Comparison of ENCODE assay signal across 28 cellular contexts in genomic region chr6:21442874-21443273, GRCh38.
A peak's percentile ranks its signal among the peaks of the same experiment; 100 is the strongest.
DNase-seq lines count a peak whose midpoint lies in the region; ATAC-seq, FAIRE-seq and TF ChIP-seq lines count a peak whose summit lies in the region.
"Had no signal": no experiment of that assay in that cellular context is flagged by ENCODE, and none has a peak within 500 bp of the region (broad histone marks: within the 10 kb centered on the region; RNA-seq: fewer than 3 reads in every experiment).

No MANE protein-coding gene starts in this region.

- WGBS in HepG2 (ENCODE audit: low lambda C conversion rate) = 26% methylated on average over 1 of the region's 1 CpG
- 89% methylated on average over 1 of the region's 1 CpG for WGBS in right lobe of liver (ENCODE audit: insufficient coverage, low coverage, low lambda C conversion rate, missing lambda C conversion rate)
- 96 to 100% methylated on average over 1 of the region's 1 CpG for WGBS in lower leg skin, 2 donors

- H3K9ac ChIP-seq in HepG2 (ENCODE audit: insufficient read depth, low read depth, low read length) (no peak overlapping the region), Loucy (ENCODE audit: low read depth, low read length, poor library complexity, severe bottlenecking) (no peak overlapping the region), neural progenitor cell (no peak overlapping the region)
- H3K9ac ChIP-seq: BLaER1 had no signal

- no peak overlapping the region for H3K27ac ChIP-seq in HepG2 (ENCODE audit: extremely low read length, insufficient read depth, low read length)
- H3K27ac ChIP-seq in right lobe of liver = no peak overlapping the region
- H3K27ac ChIP-seq in neural progenitor cell = no peak overlapping the region
- H3K27ac ChIP-seq: 22Rv1, BLaER1 had no signal

- no peaks in the 10 kb centered on the region for H3K79me2 ChIP-seq in HepG2 (ENCODE audit: insufficient read depth, low read length)
- no peaks in the 10 kb centered on the region for H3K79me2 ChIP-seq in Loucy (ENCODE audit: insufficient read depth, low read length)
- no peaks in the 10 kb centered on the region for H3K79me2 ChIP-seq in neural progenitor cell (ENCODE audit: low read depth)

- H3K9me3 ChIP-seq in HepG2 (ENCODE audit: low read length) (no peaks in the 10 kb centered on the region), right lobe of liver (no peaks in the 10 kb centered on the region), Loucy (ENCODE audit: insufficient read depth, low read depth, low read length) (no peaks in the 10 kb centered on the region), neural progenitor cell (ENCODE audit: low read depth) (no peaks in the 10 kb centered on the region)
- H3K9me3 ChIP-seq: BE2C had no signal

- no peaks in the 10 kb centered on the region for H3K36me3 ChIP-seq in HepG2 (replicated peaks in 1 of 2; ENCODE audit: control insufficient read depth in 1 of 2, insufficient read depth in 2 of 2, low read length in 2 of 2)
- no peaks in the 10 kb centered on the region for H3K36me3 ChIP-seq in right lobe of liver
- no peaks in the 10 kb centered on the region for H3K36me3 ChIP-seq in Loucy (ENCODE audit: insufficient read depth, low read length)
- no peaks in the 10 kb centered on the region for H3K36me3 ChIP-seq in neural progenitor cell
- H3K36me3 ChIP-seq: BE2C, BLaER1 had no signal

- in situ Hi-C loops in HepG2 (cut with HindIII; ENCODE audit: extremely low pct_ligation_motif_present, low pct_unique_long_range_greater_than_20kb) = no loop called here

- CTCF ChIA-PET in HepG2 (lab: Yijun Ruan, JAX; ENCODE audit: low intra/inter-chr PET ratio, low total read pairs) = no interaction called here

- TF ChIP-seq POLR2A in HepG2 (IDR thresholded peaks at IDR 0.05; ENCODE audit: insufficient read depth in 1 of 2, low read depth in 2 of 2, low read length in 2 of 2) = no peak
- TF ChIP-seq POLR2A in right lobe of liver (IDR thresholded peaks at IDR 0.05) = no peak
- no peak for TF ChIP-seq POLR2A in lower leg skin (IDR thresholded peaks at IDR 0.05)

- no peak overlapping the region for H3K4me3 Mint-ChIP-seq in neural progenitor cell
- H3K4me3 Mint-ChIP-seq: CD4-positive, alpha-beta memory T cell; CD4-positive, CD25-positive, alpha-beta regulatory T cell; CD8-positive, alpha-beta memory T cell had no signal

- H3K27me3 Mint-ChIP-seq in neural progenitor cell (ENCODE audit: insufficient read depth, low read depth) = no peaks in the 10 kb centered on the region

- no peaks in the 10 kb centered on the region for H3K36me3 Mint-ChIP-seq in neural progenitor cell
- H3K36me3 Mint-ChIP-seq: CD14-positive monocyte; CD4-positive, alpha-beta memory T cell; CD4-positive, CD25-positive, alpha-beta regulatory T cell; CD8-positive, alpha-beta memory T cell had no signal

- H2AFZ ChIP-seq in HepG2 (ENCODE audit: low read length) (no peak overlapping the region), Loucy (ENCODE audit: low read length) (peak overlapping the region; percentile 25), neural progenitor cell (replicated peaks) (peak overlapping the region; percentile 20)

- H3K4me1 Mint-ChIP-seq in neural progenitor cell = no peaks in the 10 kb centered on the region

- intact Hi-C loops in HepG2 (cut with micrococcal nuclease; ENCODE audit: unreplicated experiment) (no loop called here), right lobe of liver (cut with DNase I) (no loop called here), lower leg skin (cut with DNase I; ENCODE audit: low total_unique reads) (no loop called here)

- TF ChIP-seq EP300 in HepG2 (IDR thresholded peaks at IDR 0.05; ENCODE audit: low read depth in 2 of 2, low read length in 2 of 2) (no peak), HepG2 (CRISPR knock-in tag; IDR thresholded peaks at IDR 0.05; ENCODE audit: borderline replicate concordance) (no peak)

- H3K4me1 ChIP-seq in HepG2 (ENCODE audit: insufficient read depth, low read length) (no peaks in the 10 kb centered on the region), right lobe of liver (no peaks in the 10 kb centered on the region), Loucy (ENCODE audit: insufficient read depth, low read length, poor library complexity, severe bottlenecking) (peaks cover 51% of the 10 kb centered on the region), neural progenitor cell (peaks cover 8% of the 10 kb centered on the region)
- H3K4me1 ChIP-seq: BE2C had no signal

- FAIRE-seq in HepG2 (lab: Jason Lieb, UNC) = no peak
- FAIRE-seq: GM12878, GM12892, GM18507 had no signal

- H3K4me2 ChIP-seq in HepG2 (ENCODE audit: low read depth, low read length) = no peak overlapping the region
- H3K4me2 ChIP-seq in Loucy (ENCODE audit: low read depth, low read length, poor library complexity, severe bottlenecking) = peak overlapping the region; percentile 53
- H3K4me2 ChIP-seq in neural progenitor cell = no peak overlapping the region
- H3K4me2 ChIP-seq: BLaER1 had no signal

- DNase-seq in NCI-H748 (lab: John Stamatoyannopoulos, UW; ENCODE audit: unreplicated experiment) (peak; percentile 77), NCI-H748 treated with DMSO at 0.1 percent for 48 hours (lab: John Stamatoyannopoulos, UW) (no peak), HepG2 (ENCODE audit: low spot score) (no peak), right lobe of liver (no peak), neural progenitor cell (ENCODE audit: low spot score) (no peak), lower leg skin (ENCODE audit: low spot score in 2 of 2) (no peak), NCI-H1048 (lab: John Stamatoyannopoulos, UW) (no peak)
- DNase-seq: ACHN; BE2C; C1 segment of cervical spinal cord; CD4-positive, alpha-beta memory T cell; CD4-positive, CD25-positive, alpha-beta regulatory T cell; CD8-positive, alpha-beta memory T cell; COR-L47; DMS 273 treated with DMSO at 0.1 percent for 48 hours; DMS153; DMS53; DMS79; DND-41; EL; GDM1 had no signal

- H3K9me3 Mint-ChIP-seq in neural progenitor cell = no peaks in the 10 kb centered on the region
- H3K9me3 Mint-ChIP-seq: CD4-positive, alpha-beta memory T cell; CD8-positive, alpha-beta memory T cell had no signal

- H4K20me1 ChIP-seq in HepG2 (ENCODE audit: insufficient read depth, low read length) (no peaks in the 10 kb centered on the region), Loucy (ENCODE audit: insufficient read depth, low read length, poor library complexity, severe bottlenecking) (no peaks in the 10 kb centered on the region), neural progenitor cell (ENCODE audit: low read depth) (no peaks in the 10 kb centered on the region)
- H4K20me1 ChIP-seq: BLaER1 had no signal

- H3K4me3 ChIP-seq in HepG2 (replicated peaks in 1 of 3; ENCODE audit: insufficient read depth in 1 of 3, low read depth in 2 of 3, low read length in 3 of 3) = no peak overlapping the region
- H3K4me3 ChIP-seq in right lobe of liver = no peak overlapping the region
- no peak overlapping the region for H3K4me3 ChIP-seq in Loucy (ENCODE audit: low read length, poor library complexity, severe bottlenecking)
- H3K4me3 ChIP-seq in neural progenitor cell = no peak overlapping the region
- H3K4me3 ChIP-seq in lower leg skin (ENCODE audit: low read depth, poor library complexity, severe bottlenecking) = no peak overlapping the region
- H3K4me3 ChIP-seq: BLaER1, GM12878 had no signal

- BruUV-seq in HepG2 (replicated peaks; lab: Mats Ljungman, UMichigan) = no TSS peak

- no peak for TF ChIP-seq RAD21 in HepG2 (CRISPR knock-in tag; IDR thresholded peaks at IDR 0.05)

- ATAC-seq in HepG2 (no peak), right lobe of liver (no peak)
- ATAC-seq: GM12878 had no signal

- no peak overlapping the region for H3K27ac Mint-ChIP-seq in neural progenitor cell
- H3K27ac Mint-ChIP-seq: CD14-positive monocyte; CD4-positive, alpha-beta memory T cell; CD4-positive, CD25-positive, alpha-beta regulatory T cell; CD8-positive, alpha-beta memory T cell had no signal

- TF ChIP-seq CTCF in HepG2 (CRISPR knock-in tag; IDR thresholded peaks at IDR 0.05) = no peak
- TF ChIP-seq CTCF in right lobe of liver (IDR thresholded peaks at IDR 0.05) = no peak
- TF ChIP-seq CTCF in Loucy (conservative IDR thresholded peaks at IDR 0.05; ENCODE audit: low read length) = no peak
- TF ChIP-seq CTCF in neural progenitor cell (IDR thresholded peaks at IDR 0.05) = no peak
- TF ChIP-seq CTCF in lower leg skin (IDR thresholded peaks at IDR 0.05) = no peak

- H3K9me2 ChIP-seq in Loucy (replicated peaks; ENCODE audit: low read depth, low read length) = no peaks in the 10 kb centered on the region

- POLR2A ChIA-PET in HepG2 (lab: Yijun Ruan, JAX) = no interaction called here

- peaks cover 0 to 6% of the 10 kb centered on the region in 2 experiments; a peak in 1 of 5 replicates for H3K27me3 ChIP-seq in HepG2 (ENCODE audit: control insufficient read depth in 1 of 2, insufficient read depth in 2 of 2, low read length in 2 of 2)
- H3K27me3 ChIP-seq in right lobe of liver = no peaks in the 10 kb centered on the region
- no peaks in the 10 kb centered on the region for H3K27me3 ChIP-seq in Loucy (ENCODE audit: insufficient read depth, low read length, poor library complexity, severe bottlenecking)
- H3K27me3 ChIP-seq in neural progenitor cell = no peaks in the 10 kb centered on the region
- H3K27me3 ChIP-seq: BE2C, BLaER1 had no signal

- H3F3A ChIP-seq in Loucy (ENCODE audit: low read depth) (peaks cover 5% of the 10 kb centered on the region), neural progenitor cell (ENCODE audit: low read depth) (no peaks in the 10 kb centered on the region)

TF ChIP-seq in HepG2, 621 proteins besides CTCF, POLR2A, EP300 and RAD21:
- TF ChIP-seq ZNF780A (CRISPR knock-in tag; IDR thresholded peaks at IDR 0.05) (no peak), MAFK (conservative IDR thresholded peaks at IDR 0.05 in 1 of 2, IDR thresholded peaks at IDR 0.05 in 1 of 2; ENCODE audit: low read length in 2 of 2) (peak; percentile 87 to 93), ZNF292 (CRISPR knock-in tag; IDR thresholded peaks at IDR 0.05; ENCODE audit: borderline replicate concordance, low read depth) (no peak), ATF5 (CRISPR knock-in tag; IDR thresholded peaks at IDR 0.05; ENCODE audit: low read depth) (no peak), AKAP8 (CRISPR knock-in tag; IDR thresholded peaks at IDR 0.05) (no peak), SYNCRIP (IDR thresholded peaks at IDR 0.05; ENCODE audit: insufficient read depth, low read depth, low read length) (no peak), MAFF (IDR thresholded peaks at IDR 0.05; ENCODE audit: low read depth, low read length) (peak; percentile 86)
